ENCODE assay signal across 16 cellular contexts in genomic region chr11:16511807-16512114, GRCh38.
DNase-seq lines count a peak whose midpoint lies in the region; ATAC-seq and TF ChIP-seq lines count a peak whose summit lies in the region.
"Had no signal": no experiment of that assay in that cellular context is flagged by ENCODE, and none has a peak within 500 bp of the region (broad histone marks: within the 10 kb centered on the region; RNA-seq: fewer than 3 reads in every experiment).

No MANE protein-coding gene starts in this region.

- ATAC-seq in psoas muscle: peak; percentile 6 to 54 (median 23)
- ATAC-seq in HG03025 (IDR thresholded peaks at IDR 0.05; ENCODE audit: low FRiP score, unreplicated experiment): no peak
- ATAC-seq: HCT116 had no signal

- intact Hi-C loops in MCF 10A (cut with micrococcal nuclease) (loop anchor here (1.0 kb wide), 1 partner anchor 95 kb away; no protein-coding TSS in a partner anchor), breast epithelium (cut with DNase I; ENCODE audit: low total_unique reads) (no loop called here), psoas muscle (cut with DNase I) (loop anchor here in 1 of 2 donors (5.0 kb wide), 1 partner anchor 91 kb away; no protein-coding TSS in a partner anchor), thyroid gland (cut with DNase I) (no loop called here)

- POLR2A ChIA-PET in MCF 10A (lab: Yijun Ruan, JAX): interaction anchor here (0.8 to 1.8 kb wide), 12 partner anchors 32 to 544 kb away, joined by 3 to 7 read pairs (median 3); no protein-coding TSS in a partner anchor

- CTCF ChIA-PET in MCF 10A (lab: Yijun Ruan, JAX): interaction anchor here (1.1 kb wide), 1 partner anchor 61 kb away, joined by 3 read pairs; no protein-coding TSS in a partner anchor

- H3K4me3 ChIP-seq in breast epithelium (no peak overlapping the region), psoas muscle (no peak overlapping the region), brain microvascular endothelial cell (ENCODE audit: low read depth, low read length) (no peak overlapping the region), thyroid gland (replicated peaks in 1 of 3) (no peak overlapping the region)
- H3K4me3 ChIP-seq: BLaER1, GM23248 had no signal

- H3K27me3 Mint-ChIP-seq in MCF 10A (ENCODE audit: insufficient read depth, unreplicated experiment): no peaks in the 10 kb centered on the region
- no peaks in the 10 kb centered on the region for H3K27me3 Mint-ChIP-seq in glutamatergic neuron (ENCODE audit: unreplicated experiment)
- H3K27me3 Mint-ChIP-seq: CD8-positive, alpha-beta memory T cell had no signal

- H3K4me1 ChIP-seq in breast epithelium: no peaks in the 10 kb centered on the region
- peaks cover 39% of the 10 kb centered on the region for H3K4me1 ChIP-seq in psoas muscle
- H3K4me1 ChIP-seq in thyroid gland: no peaks in the 10 kb centered on the region
- H3K4me1 ChIP-seq: BLaER1, Caco-2 had no signal

- H3K36me3 ChIP-seq in breast epithelium (no peaks in the 10 kb centered on the region), psoas muscle (ENCODE audit: insufficient read depth in 1 of 2, low read depth in 1 of 2) (no peaks in the 10 kb centered on the region), brain microvascular endothelial cell (replicated peaks) (no peaks in the 10 kb centered on the region), thyroid gland (no peaks in the 10 kb centered on the region)
- H3K36me3 ChIP-seq: BLaER1 had no signal

- no TSS peak for BruUV-seq in MCF 10A (replicated peaks; lab: Mats Ljungman, UMichigan)

- peaks cover 0 to 8% of the 10 kb centered on the region in 2 donors for H3K9me3 ChIP-seq in breast epithelium
- H3K9me3 ChIP-seq in psoas muscle: no peaks in the 10 kb centered on the region
- H3K9me3 ChIP-seq in thyroid gland: no peaks in the 10 kb centered on the region
- H3K9me3 ChIP-seq: Caco-2 had no signal

- H3K4me1 Mint-ChIP-seq in MCF 10A (ENCODE audit: insufficient read depth, unreplicated experiment) (peaks cover 19% of the 10 kb centered on the region), glutamatergic neuron (ENCODE audit: low read depth, unreplicated experiment) (peaks cover 6% of the 10 kb centered on the region)
- H3K4me1 Mint-ChIP-seq: CD8-positive, alpha-beta memory T cell had no signal

- H3K36me3 Mint-ChIP-seq in MCF 10A (ENCODE audit: insufficient read depth, unreplicated experiment): no peaks in the 10 kb centered on the region
- H3K36me3 Mint-ChIP-seq in glutamatergic neuron (ENCODE audit: unreplicated experiment): no peaks in the 10 kb centered on the region
- H3K36me3 Mint-ChIP-seq: CD8-positive, alpha-beta memory T cell had no signal

- H3K9me3 Mint-ChIP-seq in MCF 10A (ENCODE audit: unreplicated experiment) (peaks cover 8% of the 10 kb centered on the region), glutamatergic neuron (ENCODE audit: unreplicated experiment) (no peaks in the 10 kb centered on the region)

- H3K27me3 ChIP-seq in breast epithelium: no peaks in the 10 kb centered on the region
- no peaks in the 10 kb centered on the region for H3K27me3 ChIP-seq in psoas muscle (ENCODE audit: insufficient read depth in 3 of 3, low read length in 2 of 3)
- no peaks in the 10 kb centered on the region for H3K27me3 ChIP-seq in brain microvascular endothelial cell (replicated peaks)
- H3K27me3 ChIP-seq in thyroid gland: no peaks in the 10 kb centered on the region
- H3K27me3 ChIP-seq: BLaER1 had no signal

- TF ChIP-seq POLR2A in breast epithelium (IDR thresholded peaks at IDR 0.05) (no peak), thyroid gland (IDR thresholded peaks at IDR 0.05) (no peak)

- H3K27ac Mint-ChIP-seq in MCF 10A (ENCODE audit: low read depth, unreplicated experiment): peak overlapping the region; percentile 72
- peak overlapping the region; percentile 1 for H3K27ac Mint-ChIP-seq in glutamatergic neuron (ENCODE audit: unreplicated experiment)
- H3K27ac Mint-ChIP-seq: CD8-positive, alpha-beta memory T cell had no signal

- no peak overlapping the region for H3K4me3 Mint-ChIP-seq in MCF 10A (ENCODE audit: unreplicated experiment)
- H3K4me3 Mint-ChIP-seq in glutamatergic neuron (ENCODE audit: unreplicated experiment): no peak overlapping the region
- H3K4me3 Mint-ChIP-seq: CD8-positive, alpha-beta memory T cell had no signal

- in situ Hi-C loops in brain microvascular endothelial cell (cut with HindIII; ENCODE audit: low pct_ligation_motif_present, low sequenced_read_pairs): no loop called here

- H3K27ac ChIP-seq in breast epithelium: no peak overlapping the region
- peak overlapping the region; percentile 82 for H3K27ac ChIP-seq in psoas muscle
- no peak overlapping the region for H3K27ac ChIP-seq in brain microvascular endothelial cell
- no peak overlapping the region for H3K27ac ChIP-seq in thyroid gland
- H3K27ac ChIP-seq: BLaER1, GM23248 had no signal

- TF ChIP-seq CTCF in MCF 10A (IDR thresholded peaks at IDR 0.05; ENCODE audit: unreplicated experiment) (no peak), breast epithelium (IDR thresholded peaks at IDR 0.05) (no peak), glutamatergic neuron (IDR thresholded peaks at IDR 0.05; ENCODE audit: partially characterized antibody, unreplicated experiment) (no peak), psoas muscle (IDR thresholded peaks at IDR 0.05) (no peak), brain microvascular endothelial cell (IDR thresholded peaks at IDR 0.05; ENCODE audit: low read depth, low read length, missing control alignments) (no peak), thyroid gland (IDR thresholded peaks at IDR 0.05) (no peak)

- DNase-seq in MCF 10A (ENCODE audit: unreplicated experiment): no peak
- DNase-seq in breast epithelium (ENCODE audit: low spot score in 2 of 2): no peak
- no peak for DNase-seq in glutamatergic neuron
- no peak for DNase-seq in psoas muscle
- DNase-seq in brain microvascular endothelial cell: no peak
- no peak for DNase-seq in thyroid gland
- DNase-seq: 8988T; AML-193; Caco-2; CD8-positive, alpha-beta memory T cell; DND-41; GDM1 had no signal
